Comparison of ENCODE assay signal across 14 cellular contexts in genomic region chrX:119541188-119541587, GRCh38. TPM values are rescaled to one million over a fixed set of nuclear protein-coding genes. Genes with fewer than 3 reads are reported as not detected.
A peak's percentile ranks its signal among the peaks of the same experiment; 100 is the strongest.
DNase-seq lines count a peak whose midpoint lies in the region; ATAC-seq and TF ChIP-seq lines count a peak whose summit lies in the region.
"Had no signal": no experiment of that assay in that cellular context is flagged by ENCODE, and none has a peak within 500 bp of the region (broad histone marks: within the 10 kb centered on the region; RNA-seq: fewer than 3 reads in every experiment).

No MANE protein-coding gene starts in this region.

- no peak for ATAC-seq in activated CD8-positive, alpha-beta memory T cell treated with anti-CD3 and anti-CD28 coated beads, Interleukin-2, amount 10 ng/mL, durations not matched to agents 7 days and 5 days
- ATAC-seq in GM19351 (IDR thresholded peaks at IDR 0.05; ENCODE audit: unreplicated experiment) (no peak), HG03280 (IDR thresholded peaks at IDR 0.05; ENCODE audit: unreplicated experiment) (no peak)
- ATAC-seq: naive thymus-derived CD4-positive, alpha-beta T cell; stimulated activated naive B cell treated with anti-CD40 and anti-IgM and Interleukin-4, amounts not matched to agents 10 μg/mL and 1 μg/mL and 100 μg/mL, for 72 hours had no signal

- H2AFZ ChIP-seq in SK-N-SH (ENCODE audit: low read depth): no peak overlapping the region

- no peaks in the 10 kb centered on the region for H3K9me3 Mint-ChIP-seq in activated CD8-positive, alpha-beta memory T cell treated with anti-CD3 and anti-CD28 coated beads, Interleukin-2, amount 10 ng/mL, durations not matched to agents 7 days and 5 days (ENCODE audit: low read depth)
- H3K9me3 Mint-ChIP-seq: naive thymus-derived CD4-positive, alpha-beta T cell; stimulated activated naive B cell treated with anti-CD40 and anti-IgM and Interleukin-4, amounts not matched to agents 10 μg/mL and 1 μg/mL and 100 μg/mL, for 72 hours had no signal

- H3K27me3 Mint-ChIP-seq in activated CD8-positive, alpha-beta memory T cell treated with anti-CD3 and anti-CD28 coated beads, Interleukin-2, amount 10 ng/mL, durations not matched to agents 7 days and 5 days: no peaks in the 10 kb centered on the region
- H3K27me3 Mint-ChIP-seq: naive thymus-derived CD4-positive, alpha-beta T cell had no signal

- H3K79me2 ChIP-seq in SK-N-SH (ENCODE audit: insufficient read depth): peaks cover 4% of the 10 kb centered on the region; the same call in 1 of the 2 replicates

- peaks cover 2% of the 10 kb centered on the region for H3K4me1 Mint-ChIP-seq in activated CD8-positive, alpha-beta memory T cell treated with anti-CD3 and anti-CD28 coated beads, Interleukin-2, amount 10 ng/mL, durations not matched to agents 7 days and 5 days
- H3K4me1 Mint-ChIP-seq: naive thymus-derived CD4-positive, alpha-beta T cell had no signal

- peaks cover 14% of the 10 kb centered on the region for H3K36me3 Mint-ChIP-seq in activated CD8-positive, alpha-beta memory T cell treated with anti-CD3 and anti-CD28 coated beads, Interleukin-2, amount 10 ng/mL, durations not matched to agents 7 days and 5 days

- peak overlapping the region; percentile 46 for H3K27ac Mint-ChIP-seq in activated CD8-positive, alpha-beta memory T cell treated with anti-CD3 and anti-CD28 coated beads, Interleukin-2, amount 10 ng/mL, durations not matched to agents 7 days and 5 days
- H3K27ac Mint-ChIP-seq: stimulated activated naive B cell treated with anti-CD40 and anti-IgM and Interleukin-4, amounts not matched to agents 10 μg/mL and 1 μg/mL and 100 μg/mL, for 72 hours had no signal

- no peaks in the 10 kb centered on the region for H3K9me2 ChIP-seq in SK-N-SH

- TF ChIP-seq CTCF in SK-N-SH (IDR thresholded peaks at IDR 0.05) (no peak), fibroblast of villous mesenchyme (IDR thresholded peaks at IDR 0.05; ENCODE audit: insufficient read depth, low read depth, low read length) (no peak)

- WGBS in SK-N-SH (ENCODE audit: low lambda C conversion rate): 76% methylated on average over 4 of the region's 4 CpGs

- DNase-seq in activated CD8-positive, alpha-beta memory T cell treated with anti-CD3 and anti-CD28 coated beads, Interleukin-2, amount 10 ng/mL, durations not matched to agents 7 days and 5 days: no peak
- no peak for DNase-seq in activated CD8-positive, alpha-beta memory T cell treated with anti-CD3 and anti-CD28 coated beads for 24 hours
- DNase-seq in SK-N-SH (no peak), fibroblast of villous mesenchyme (ENCODE audit: low read depth) (peak; percentile 69)
- no peak for DNase-seq in activated T-cell treated with anti-CD3 and anti-CD28 coated beads, Interleukin-2, amount 50 U/mL, for 48 hours
- no peak for DNase-seq in activated CD4-positive, alpha-beta T cell treated with anti-CD3 and anti-CD28 coated beads for 48 hours
- DNase-seq: cerebellar nuclear complex; naive thymus-derived CD4-positive, alpha-beta T cell; NCI-H187 treated with DMSO at 0.1 percent for 48 hours; stimulated activated CD4-positive, alpha-beta T cell treated with anti-CD3 and anti-CD28 coated beads, Interleukin-12 subunit alpha, Interleukin-12 subunit beta, amount 100 ng/mL, for 4 hours; stimulated activated naive B cell treated with anti-CD40 and anti-IgM and Interleukin-4, amounts not matched to agents 10 μg/mL and 1 μg/mL and 100 μg/mL, for 72 hours had no signal

- TF ChIP-seq EP300 in SK-N-SH (IDR thresholded peaks at IDR 0.05; ENCODE audit: borderline replicate concordance in 1 of 2, low read depth in 1 of 2, low read length in 1 of 2): no peak

- TF ChIP-seq RAD21 in SK-N-SH (IDR thresholded peaks at IDR 0.05; ENCODE audit: low read length): no peak

- no peak overlapping the region for H3K4me3 Mint-ChIP-seq in activated CD8-positive, alpha-beta memory T cell treated with anti-CD3 and anti-CD28 coated beads, Interleukin-2, amount 10 ng/mL, durations not matched to agents 7 days and 5 days
- H3K4me3 Mint-ChIP-seq: naive thymus-derived CD4-positive, alpha-beta T cell; stimulated activated naive B cell treated with anti-CD40 and anti-IgM and Interleukin-4, amounts not matched to agents 10 μg/mL and 1 μg/mL and 100 μg/mL, for 72 hours had no signal

- no peaks in the 10 kb centered on the region for H3K27me3 ChIP-seq in SK-N-SH (ENCODE audit: insufficient read depth)

- H3F3A ChIP-seq in SK-N-SH (replicated peaks; ENCODE audit: insufficient read depth): no peaks in the 10 kb centered on the region

- H3K4me3 ChIP-seq in SK-N-SH (ENCODE audit: low read depth in 2 of 2, low read length in 1 of 2) (no peak overlapping the region), fibroblast of villous mesenchyme (ENCODE audit: low read depth, low read length) (no peak overlapping the region)

- H3K4me2 ChIP-seq in SK-N-SH: no peak overlapping the region

- no peak overlapping the region for H3K9ac ChIP-seq in SK-N-SH

- H3K4me1 ChIP-seq in SK-N-SH (ENCODE audit: control insufficient read depth in 1 of 2, insufficient read depth in 2 of 2, low read depth in 1 of 2, low read length in 1 of 2): no peaks in the 10 kb centered on the region

- H4K20me1 ChIP-seq in SK-N-SH (ENCODE audit: insufficient read depth): no peaks in the 10 kb centered on the region

- POLR2A ChIA-PET in SK-N-SH (lab: Yijun Ruan, JAX): no interaction called here

- no peaks in the 10 kb centered on the region for H3K9me3 ChIP-seq in SK-N-SH

- peak overlapping the region in 1 of 2 experiments; percentile 16; a peak in 1 of 4 replicates for H3K27ac ChIP-seq in SK-N-SH (ENCODE audit: low read depth in 2 of 2, low read length in 1 of 2)
- H3K27ac ChIP-seq: 22Rv1 had no signal

- peaks cover 4 to 14% of the 10 kb centered on the region in 2 experiments for H3K36me3 ChIP-seq in SK-N-SH (replicated peaks in 1 of 2; ENCODE audit: control insufficient read depth in 1 of 2, insufficient read depth in 2 of 2, low read length in 1 of 2)

- CTCF ChIA-PET in activated CD8-positive, alpha-beta memory T cell treated with anti-CD3 and anti-CD28 coated beads, Interleukin-2, amount 10 ng/mL, durations not matched to agents 7 days and 5 days (lab: Charles Lee): no interaction called here
- CTCF ChIA-PET in SK-N-SH (lab: Yijun Ruan, JAX): interaction anchor here (1.6 kb wide), 1 partner anchor 29 kb away, joined by 5 read pairs; no protein-coding TSS in a partner anchor

TF ChIP-seq in SK-N-SH, 30 proteins besides CTCF, POLR2A, EP300 and RAD21:
- TF ChIP-seq JUND (IDR thresholded peaks at IDR 0.05) (peak; percentile 36), FOSL2 (IDR thresholded peaks at IDR 0.05; ENCODE audit: borderline replicate concordance, low read depth) (0 out of 2 replicates have a peak, but pooled peaks have one; percentile 30), YY1 (IDR thresholded peaks at IDR 0.05; ENCODE audit: low read depth) (no peak)
- TF ChIP-seq, protein P1, sequence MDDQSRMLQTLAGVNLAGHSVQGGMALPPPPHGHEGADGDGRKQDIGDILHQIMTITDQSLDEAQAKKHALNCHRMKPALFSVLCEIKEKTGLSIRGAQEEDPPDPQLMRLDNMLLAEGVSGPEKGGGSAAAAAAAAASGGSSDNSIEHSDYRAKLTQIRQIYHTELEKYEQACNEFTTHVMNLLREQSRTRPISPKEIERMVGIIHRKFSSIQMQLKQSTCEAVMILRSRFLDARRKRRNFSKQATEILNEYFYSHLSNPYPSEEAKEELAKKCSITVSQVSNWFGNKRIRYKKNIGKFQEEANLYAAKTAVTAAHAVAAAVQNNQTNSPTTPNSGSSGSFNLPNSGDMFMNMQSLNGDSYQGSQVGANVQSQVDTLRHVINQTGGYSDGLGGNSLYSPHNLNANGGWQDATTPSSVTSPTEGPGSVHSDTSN (IDR thresholded peaks at IDR 0.05): 0 out of 2 replicates have a peak, but pooled peaks have one; percentile 16

RNA-seq across cellular contexts. Expression of gene STEEP1, which starts 24.0 kb away (rescaled TPM):
- 10 to 100 TPM; 18.5 to 21.4 TPM for total RNA-seq in activated CD8-positive, alpha-beta memory T cell treated with anti-CD3 and anti-CD28 coated beads, Interleukin-2, amount 10 ng/mL, durations not matched to agents 7 days and 5 days
- polyA plus RNA-seq in SK-N-SH (2012; rRNA removed): 19.2 and 22.9 TPM in 2 replicates
- 24.4 and 28.7 TPM in 2 replicates for polyA plus RNA-seq in SK-N-SH (2012; cell fraction: cytosol; rRNA removed)
- 20.7 and 24.1 TPM in 2 replicates for polyA plus RNA-seq in SK-N-SH (2012; cell fraction: nucleus; rRNA removed)
- 26.8 and 32.5 TPM in 2 replicates for total RNA-seq in fibroblast of villous mesenchyme

RNA-seq across cellular contexts. Expression of gene UBE2A, which starts 33.2 kb away (rescaled TPM):
- total RNA-seq in activated CD8-positive, alpha-beta memory T cell treated with anti-CD3 and anti-CD28 coated beads, Interleukin-2, amount 10 ng/mL, durations not matched to agents 7 days and 5 days: 10 to 100 TPM; 81.2 to 84.8 TPM
- 34.2 and 38.4 TPM in 2 replicates for polyA plus RNA-seq in SK-N-SH (2012; rRNA removed)
- 48.0 and 56.2 TPM in 2 replicates for polyA plus RNA-seq in SK-N-SH (2012; cell fraction: cytosol; rRNA removed)
- 31.4 and 48.2 TPM in 2 replicates for polyA plus RNA-seq in SK-N-SH (2012; cell fraction: nucleus; rRNA removed)
- 35.1 and 41.9 TPM in 2 replicates for total RNA-seq in fibroblast of villous mesenchyme
